8 cellular contexts compared by ENCODE assay signal in the genomic region with DNA sequence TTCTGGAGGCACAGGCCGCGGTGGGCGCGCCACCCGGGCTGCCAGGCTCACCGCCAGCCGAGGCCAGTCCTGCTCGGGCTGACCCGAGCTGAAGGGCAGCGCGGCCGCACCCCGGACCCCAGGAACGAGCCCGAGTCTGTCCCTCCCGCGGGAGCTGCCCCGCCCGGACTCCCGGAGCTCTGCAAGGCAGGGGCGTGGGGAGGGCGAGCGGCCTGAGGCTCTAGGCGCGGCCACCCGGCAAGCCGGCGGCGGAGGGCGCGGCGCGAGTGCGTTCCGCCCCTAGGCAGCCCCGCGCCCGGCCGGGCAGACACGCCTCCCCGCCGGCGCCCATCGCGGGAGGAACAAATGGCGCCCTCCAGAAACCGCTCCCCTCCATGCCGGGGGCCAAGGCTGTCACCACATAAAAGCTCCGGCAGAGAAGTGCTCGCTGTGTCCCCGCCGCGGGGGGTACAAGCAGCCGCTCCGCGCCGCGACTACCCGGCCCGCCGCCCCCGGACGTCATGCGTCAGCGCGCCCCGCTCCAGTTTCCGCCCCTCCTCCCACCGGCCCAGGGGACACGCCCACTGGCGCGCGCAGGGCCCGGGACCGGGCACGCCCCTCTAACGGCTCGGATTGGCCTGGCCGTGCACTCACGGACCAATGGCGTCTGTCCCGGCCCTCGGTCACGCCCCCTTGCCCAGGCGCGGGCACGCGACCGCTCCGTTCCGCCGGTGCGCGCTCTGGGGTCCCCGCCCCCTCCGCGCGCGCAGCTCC. TPM values are rescaled to one million over a fixed set of nuclear protein-coding genes. Genes with fewer than 3 reads are reported as not detected.
DNase-seq lines count a peak whose midpoint lies in the region; ATAC-seq and TF ChIP-seq lines count a peak whose summit lies in the region.

No MANE protein-coding gene starts in this region.

- peak; percentile 46 for ATAC-seq in GM18870 (IDR thresholded peaks at IDR 0.05; ENCODE audit: unreplicated experiment)
- ATAC-seq in HG03103 (IDR thresholded peaks at IDR 0.05; ENCODE audit: low read depth, unreplicated experiment), result peak; percentile 46

- BruUV-seq in mammary epithelial cell (replicated peaks; lab: Mats Ljungman, UMichigan), result TSS peak; percentile 32

- H3K79me2 ChIP-seq in mammary epithelial cell (ENCODE audit: insufficient read depth, low read length), result peaks cover 35% of the 10 kb centered on the region

- no peak for TF ChIP-seq CTCF in AG04449 (IDR thresholded peaks at IDR 0.05; ENCODE audit: insufficient read depth, low read length, missing control alignments)
- no peak for TF ChIP-seq CTCF in WI38 (IDR thresholded peaks at IDR 0.05; ENCODE audit: low read depth, low read length)
- no peak for TF ChIP-seq CTCF in mammary epithelial cell (conservative IDR thresholded peaks at IDR 0.05 in 1 of 2, IDR thresholded peaks at IDR 0.05 in 1 of 2; ENCODE audit: extremely low read depth in 1 of 2, insufficient read depth in 1 of 2, low read depth in 1 of 2, low read length in 2 of 2)

- peak overlapping the region; percentile 76 for H3K27ac ChIP-seq in mammary epithelial cell (ENCODE audit: insufficient read depth, low read depth, low read length)
- no peak overlapping the region for H3K27ac ChIP-seq in iPS-20b (ENCODE audit: low read length)
- peak overlapping the region; percentile 96 for H3K27ac ChIP-seq in skeletal muscle tissue (ENCODE audit: low read depth, low read length)

- POLR2A ChIA-PET in AG04449 (lab: Yijun Ruan, JAX), result interaction anchor here (0.6 to 1.7 kb wide), 12 partner anchors 13 to 323 kb away, joined by 3 to 10 read pairs (median 3); no protein-coding TSS in a partner anchor

- peak overlapping the region; percentile 73 for H3K4me3 ChIP-seq in AG04449 (ENCODE audit: low read depth, low read length)
- peak overlapping the region; percentile 77 for H3K4me3 ChIP-seq in WI38 (ENCODE audit: low read depth, low read length)
- H3K4me3 ChIP-seq in mammary epithelial cell (replicated peaks in 1 of 3; ENCODE audit: insufficient read depth in 1 of 3, low read depth in 2 of 3, low read length in 3 of 3), result peak overlapping the region; percentile 68 to 80 (median 77)
- H3K4me3 ChIP-seq in iPS-20b (ENCODE audit: low read length), result peak overlapping the region; percentile 71
- peak overlapping the region; percentile 52 to 83 (median 82) for H3K4me3 ChIP-seq in skeletal muscle tissue (ENCODE audit: low read length in 3 of 3)

- no peaks in the 10 kb centered on the region for H4K20me1 ChIP-seq in mammary epithelial cell (ENCODE audit: insufficient read depth, low read length)

- WGBS in mammary epithelial cell (ENCODE audit: low coverage, missing lambda C conversion rate), result 2% methylated on average over 17 of the region's 99 CpGs

- intact Hi-C loops in mammary epithelial cell (cut with micrococcal nuclease), result loop anchor here (5.0 to 10.0 kb wide), 2 partner anchors 66 to 661 kb away; no protein-coding TSS in a partner anchor

- H3K36me3 ChIP-seq in mammary epithelial cell (ENCODE audit: insufficient read depth, low read length) (peaks cover 2% of the 10 kb centered on the region), iPS-20b (ENCODE audit: insufficient read depth, low read depth, low read length) (no peaks in the 10 kb centered on the region), skeletal muscle tissue (ENCODE audit: control insufficient read depth in 3 of 3, insufficient read depth in 3 of 3, low read length in 3 of 3) (no peaks in the 10 kb centered on the region)

- H3K4me2 ChIP-seq in mammary epithelial cell (ENCODE audit: insufficient read depth, low read depth, low read length), result peak overlapping the region; percentile 86

- in situ Hi-C loops in mammary epithelial cell (cut with MboI; ENCODE audit: low sequenced_read_pairs in 2 of 2), result no loop called here

- H3K9ac ChIP-seq in mammary epithelial cell (ENCODE audit: insufficient read depth, low read length) (peak overlapping the region; percentile 83), iPS-20b (ENCODE audit: low read depth, low read length) (no peak overlapping the region; the same call in 1 of the 2 replicates), skeletal muscle tissue (ENCODE audit: low read depth in 1 of 3, low read length in 3 of 3) (peak overlapping the region; percentile 87 to 95 (median 92))

- H3K27me3 ChIP-seq in mammary epithelial cell (ENCODE audit: insufficient read depth, low read length) (no peaks in the 10 kb centered on the region), iPS-20b (ENCODE audit: insufficient read depth, low read length) (peaks cover 23% of the 10 kb centered on the region), skeletal muscle tissue (ENCODE audit: control insufficient read depth in 3 of 3, insufficient read depth in 3 of 3, low read length in 3 of 3) (no peaks in the 10 kb centered on the region)

- peak overlapping the region; percentile 79 for H2AFZ ChIP-seq in mammary epithelial cell (ENCODE audit: low read depth, low read length)

- H3K9me3 ChIP-seq in mammary epithelial cell (replicated peaks; ENCODE audit: insufficient read depth, low read length), result no peaks in the 10 kb centered on the region
- H3K9me3 ChIP-seq in iPS-20b (ENCODE audit: insufficient read depth, low read depth, low read length), result no peaks in the 10 kb centered on the region; the same call in 1 of the 2 replicates
- H3K9me3 ChIP-seq in skeletal muscle tissue (ENCODE audit: control insufficient read depth in 3 of 3, low read length in 3 of 3), result no peaks in the 10 kb centered on the region

- CTCF ChIA-PET in AG04449 (lab: Yijun Ruan, JAX), result interaction anchor here (1.1 to 2.4 kb wide), 6 partner anchors 12 to 164 kb away, joined by 3 to 22 read pairs (median 5); no protein-coding TSS in a partner anchor
- CTCF ChIA-PET in mammary epithelial cell (lab: Charles Lee; ENCODE audit: low non-redundant PET), result interaction anchor here (0.6 kb wide), 2 partner anchors 57 to 99 kb away, joined by 3 read pairs; no protein-coding TSS in a partner anchor

- peaks cover 14% of the 10 kb centered on the region for H3K4me1 ChIP-seq in mammary epithelial cell (ENCODE audit: insufficient read depth, low read length)
- H3K4me1 ChIP-seq in iPS-20b (ENCODE audit: insufficient read depth, low read length), result peaks cover 3% of the 10 kb centered on the region; the same call in 1 of the 2 replicates
- peaks cover 34 to 37% (median 34%) of the 10 kb centered on the region in 3 donors for H3K4me1 ChIP-seq in skeletal muscle tissue (ENCODE audit: control insufficient read depth in 3 of 3, insufficient read depth in 3 of 3, low read length in 3 of 3)

- DNase-seq in AG04449 (ENCODE audit: low read depth, low spot score), result peak; percentile 72
- DNase-seq in NCI-H2171 treated with DMSO at 0.1 percent for 48 hours (lab: John Stamatoyannopoulos, UW), result peak; percentile 94
- DNase-seq in mammary epithelial cell, result peak; percentile 98

- dilution Hi-C loops in mammary epithelial cell (cut with HindIII; ENCODE audit: low sequenced_read_pairs), result no loop called here

RNA-seq across cellular contexts. Expression of gene KLF13, which starts 0.5 kb away (rescaled TPM):
- total RNA-seq in mammary epithelial cell, result 10 to 100 TPM; 49.8 to 62.3 TPM
- polyA plus RNA-seq in mammary epithelial cell, result 25.1 TPM
- polyA minus RNA-seq in mammary epithelial cell, result 40.5 TPM
- 20.4 TPM for total RNA-seq in skeletal muscle tissue
